In genomic region chr6:146587448-146587847, GRCh38 we compare ENCODE assay signal across 27 cellular contexts. TPM values are rescaled to one million over a fixed set of nuclear protein-coding genes. Genes with fewer than 3 reads are reported as not detected.
DNase-seq lines count a peak whose midpoint lies in the region; ATAC-seq and TF ChIP-seq lines count a peak whose summit lies in the region.
"Had no signal": no experiment of that assay in that cellular context is flagged by ENCODE, and none has a peak within 500 bp of the region (broad histone marks: within the 10 kb centered on the region; RNA-seq: fewer than 3 reads in every experiment).

No MANE protein-coding gene starts in this region.

- H3K27ac ChIP-seq in upper lobe of right lung, result no peak overlapping the region
- H3K27ac ChIP-seq: BLaER1 treated with 17β-estradiol and CSF1 and Interleukin-3, amounts not matched to agents 10 nM and 100 nM had no signal

- intact Hi-C loops in upper lobe of right lung (cut with DNase I), result no loop called here

- DNase-seq in SIG-M5 treated with dmso at 0.1 percent for 504 hours (lab: John Stamatoyannopoulos, UW; ENCODE audit: unreplicated experiment) (peak; percentile 28), SIG-M5 (lab: John Stamatoyannopoulos, UW) (no peak), NOMO-1 (lab: John Stamatoyannopoulos, UW; ENCODE audit: unreplicated experiment in 2 of 2) (peak; percentile 21 to 52), SKM-1 treated with dmso at 0.1 percent for 144 hours (lab: John Stamatoyannopoulos, UW; ENCODE audit: unreplicated experiment) (peak; percentile 22), upper lobe of right lung (no peak), Ammon's horn (ENCODE audit: low spot score) (no peak), H7 (no peak), NCI-H226 (no peak)
- DNase-seq: Caco-2; CD8-positive, alpha-beta T cell; HFFc6; KBM-7; NCI-H1092 treated with DMSO at 0.1 percent for 48 hours; NCI-H1436; NCI-H187 treated with DMSO at 0.1 percent for 48 hours; NCI-H446 treated with DMSO at 0.1 percent for 48 hours; NCI-H526; NCI-H82; PC-3; SW 1271 had no signal

- H3K27me3 ChIP-seq in upper lobe of right lung, result no peaks in the 10 kb centered on the region
- no peaks in the 10 kb centered on the region for H3K27me3 ChIP-seq in H7 (ENCODE audit: control insufficient read depth, insufficient read depth, low read length)
- H3K27me3 ChIP-seq: BLaER1 treated with 17β-estradiol and CSF1 and Interleukin-3, amounts not matched to agents 10 nM and 100 nM had no signal

- H3K36me3 ChIP-seq in upper lobe of right lung, result no peaks in the 10 kb centered on the region
- H3K36me3 ChIP-seq in H7 (replicated peaks; ENCODE audit: control insufficient read depth, insufficient read depth, low read length), result no peaks in the 10 kb centered on the region
- H3K36me3 ChIP-seq: BLaER1 treated with 17β-estradiol and CSF1 and Interleukin-3, amounts not matched to agents 10 nM and 100 nM; HAP-1 had no signal

- H3K4me3 ChIP-seq in upper lobe of right lung (no peak overlapping the region), H7 (ENCODE audit: insufficient read depth, low read depth, low read length) (no peak overlapping the region)
- H3K4me3 ChIP-seq: BLaER1 treated with 17β-estradiol and CSF1 and Interleukin-3, amounts not matched to agents 10 nM and 100 nM; GM23338; HAP-1 had no signal

- TF ChIP-seq CTCF in upper lobe of right lung (IDR thresholded peaks at IDR 0.05), result no peak

- no peaks in the 10 kb centered on the region for H3K9me3 ChIP-seq in upper lobe of right lung
- H3K9me3 ChIP-seq: Caco-2, HAP-1 had no signal

- no peaks in the 10 kb centered on the region for H3K4me1 ChIP-seq in upper lobe of right lung
- H3K4me1 ChIP-seq: Caco-2, HAP-1 had no signal

- peak; percentile 57 for ATAC-seq in upper lobe of right lung
- ATAC-seq: CD8-positive, alpha-beta T cell; GM23338; PC-3 had no signal

RNA-seq across cellular contexts. Expression of gene ADGB, which starts 11.3 kb away (rescaled TPM):
- total RNA-seq in upper lobe of right lung, result not detected
- not detected in 2 replicates for total RNA-seq in H7 (2014; rRNA removed; shearing (Covaris generic))
- total RNA-seq: A172; Caco-2; CD8-positive, alpha-beta T cell; GM23338; HFFc6; LHCN-M2; MCF 10A; PC-3; SK-MEL-5 had no signal

RNA-seq across cellular contexts. Expression of gene RAB32, which starts 43.8 kb away (rescaled TPM):
- total RNA-seq in upper lobe of right lung, result 36.8 TPM
- 7.6 and 10.5 TPM in 2 replicates for total RNA-seq in H7 (2014; rRNA removed; shearing (Covaris generic))
- total RNA-seq: CD8-positive, alpha-beta T cell had no signal

Comparison
In these comparisons a context has a peak if more than half of its experiments do, and no peak if none do; other contexts are left out.
1. DNase-seq: peak in SIG-M5 treated with dmso at 0.1 percent for 504 hours (single experiment), NOMO-1 (2 of 2) and SKM-1 treated with dmso at 0.1 percent for 144 hours (single experiment); none in SIG-M5 (single experiment), upper lobe of right lung (single experiment), Ammon's horn (single experiment), H7 (single experiment) and NCI-H226 (single experiment).